ENCODE assay signal across 9 cellular contexts in the genomic region with DNA sequence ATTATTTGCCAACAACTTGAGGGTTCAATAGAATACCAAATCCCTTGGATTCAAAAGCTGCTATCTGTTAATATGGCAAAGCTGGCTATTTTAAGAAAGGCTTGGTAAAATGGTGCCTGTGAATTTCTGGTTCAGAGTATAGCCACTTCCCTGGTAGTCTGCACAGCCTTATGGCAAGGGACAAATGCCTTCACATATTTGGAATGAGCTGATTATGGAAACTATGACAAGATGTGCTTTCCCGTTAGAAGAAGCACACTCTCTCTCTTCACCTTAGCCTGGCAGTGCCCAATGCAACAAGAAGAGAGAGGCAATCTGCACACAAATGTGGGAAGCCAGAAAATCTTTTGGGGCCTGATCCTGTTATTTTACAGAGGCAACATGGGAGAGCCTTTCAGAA. TPM values are rescaled to one million over a fixed set of nuclear protein-coding genes. Genes with fewer than 3 reads are reported as not detected.
A peak's percentile ranks its signal among the peaks of the same experiment; 100 is the strongest.
DNase-seq lines count a peak whose midpoint lies in the region; ATAC-seq and TF ChIP-seq lines count a peak whose summit lies in the region.
"Had no signal": no experiment of that assay in that cellular context is flagged by ENCODE, and none has a peak within 500 bp of the region (broad histone marks: within the 10 kb centered on the region; RNA-seq: fewer than 3 reads in every experiment).

No MANE protein-coding gene starts in this region.

- CTCF ChIA-PET in AG04450 (lab: Charles Lee) = interaction anchor here (0.5 to 9.9 kb wide), 66 partner anchors 10 to 1434 kb away, joined by 3 to 324 read pairs (median 4); no protein-coding TSS in a partner anchor
- CTCF ChIA-PET in SK-N-SH (lab: Yijun Ruan, JAX) = interaction anchor here (0.6 to 6.2 kb wide), 64 partner anchors 8 to 1317 kb away, joined by 3 to 256 read pairs (median 4); no protein-coding TSS in a partner anchor

- no peak for TF ChIP-seq CTCF in AG04450 (IDR thresholded peaks at IDR 0.05; ENCODE audit: low read depth, low read length)
- no peak for TF ChIP-seq CTCF in SK-N-SH (IDR thresholded peaks at IDR 0.05)
- TF ChIP-seq CTCF in prostate gland (IDR thresholded peaks at IDR 0.05) = no peak

- H3K27me3 ChIP-seq in AG04450 (ENCODE audit: control insufficient read depth, insufficient read depth, low read length) (no peaks in the 10 kb centered on the region), SK-N-SH (ENCODE audit: insufficient read depth) (no peaks in the 10 kb centered on the region), prostate gland (replicated peaks; ENCODE audit: insufficient read depth) (no peaks in the 10 kb centered on the region)

- H2AFZ ChIP-seq in SK-N-SH (ENCODE audit: low read depth) = peak overlapping the region; percentile 73

- TF ChIP-seq EP300 in SK-N-SH (IDR thresholded peaks at IDR 0.05; ENCODE audit: borderline replicate concordance in 1 of 2, low read depth in 1 of 2, low read length in 1 of 2) = no peak

- no peak overlapping the region for H3K4me2 ChIP-seq in SK-N-SH

- H3K4me3 ChIP-seq in AG04450 (ENCODE audit: low read depth, low read length) = no peak overlapping the region
- H3K4me3 ChIP-seq in SK-N-SH (ENCODE audit: low read depth in 2 of 2, low read length in 1 of 2) = no peak overlapping the region
- H3K4me3 ChIP-seq in prostate gland = no peak overlapping the region
- H3K4me3 ChIP-seq: lower lobe of right lung had no signal

- no peak for TF ChIP-seq POLR2A in prostate gland (IDR thresholded peaks at IDR 0.05)

- H3K9me2 ChIP-seq in SK-N-SH = no peaks in the 10 kb centered on the region

- peaks cover 3 to 6% of the 10 kb centered on the region in 2 experiments; a peak in 2 of 4 replicates for H3K4me1 ChIP-seq in SK-N-SH (ENCODE audit: control insufficient read depth in 1 of 2, insufficient read depth in 2 of 2, low read depth in 1 of 2, low read length in 1 of 2)
- H3K4me1 ChIP-seq in prostate gland (replicated peaks) = no peaks in the 10 kb centered on the region

- peak; percentile 67 for ATAC-seq in Right ventricle myocardium superior (ENCODE audit: poor library complexity)
- no peak for ATAC-seq in HG03565 (IDR thresholded peaks at IDR 0.05; ENCODE audit: unreplicated experiment)

- DNase-seq in AG04450 (ENCODE audit: low read depth, low spot score) = no peak
- no peak for DNase-seq in SK-N-SH
- DNase-seq in Right ventricle myocardium superior = no peak
- no peak for DNase-seq in prostate gland (ENCODE audit: low spot score)
- DNase-seq in activated CD4-positive, alpha-beta T cell treated with anti-CD3 and anti-CD28 coated beads, Interleukin-2, amount 50 U/mL, for 4 hours = no peak
- DNase-seq in NCI-H2196 (lab: John Stamatoyannopoulos, UW; ENCODE audit: unreplicated experiment) = no peak
- no peak for DNase-seq in amniotic stem cell (lab: John Stamatoyannopoulos, UW)

- TF ChIP-seq RAD21 in SK-N-SH (IDR thresholded peaks at IDR 0.05; ENCODE audit: low read length) = no peak

- POLR2A ChIA-PET in AG04450 (lab: Yijun Ruan, JAX) = interaction anchor here (0.6 to 2.0 kb wide), 8 partner anchors 21 to 189 kb away, joined by 3 to 13 read pairs (median 5); no protein-coding TSS in a partner anchor
- POLR2A ChIA-PET in SK-N-SH (lab: Yijun Ruan, JAX) = no interaction called here

- H3F3A ChIP-seq in SK-N-SH (replicated peaks; ENCODE audit: insufficient read depth) = no peaks in the 10 kb centered on the region

- 90% methylated on average over 1 of the region's 1 CpG for WGBS in SK-N-SH (ENCODE audit: low lambda C conversion rate)
- 57% methylated on average over 1 of the region's 1 CpG for WGBS in prostate gland

- no peaks in the 10 kb centered on the region for H3K79me2 ChIP-seq in SK-N-SH (ENCODE audit: insufficient read depth)

- intact Hi-C loops in Right ventricle myocardium superior (cut with DNase I) (no loop called here), prostate gland (cut with DNase I) (loop anchor here (5.0 to 10.0 kb wide), 3 partner anchors 49 to 327 kb away; partner anchors contain the start of genes CDCA7 and MAP3K20)

- H3K27ac ChIP-seq in AG04450 (ENCODE audit: low read depth, low read length) (peak overlapping the region; percentile 68), SK-N-SH (ENCODE audit: low read depth in 2 of 2, low read length in 1 of 2) (peak overlapping the region in 1 of 2 experiments; percentile 14; a peak in 2 of 4 replicates), prostate gland (peak overlapping the region; percentile 38 to 41)
- H3K27ac ChIP-seq: lower lobe of right lung had no signal

- no peak overlapping the region for H3K9ac ChIP-seq in SK-N-SH

- H3K36me3 ChIP-seq in SK-N-SH (replicated peaks in 1 of 2; ENCODE audit: control insufficient read depth in 1 of 2, insufficient read depth in 2 of 2, low read length in 1 of 2) = peaks cover 0 to 3% of the 10 kb centered on the region in 2 experiments
- no peaks in the 10 kb centered on the region for H3K36me3 ChIP-seq in prostate gland
- H3K36me3 ChIP-seq: lower lobe of right lung had no signal

- no peaks in the 10 kb centered on the region for H4K20me1 ChIP-seq in SK-N-SH (ENCODE audit: insufficient read depth)

- no peaks in the 10 kb centered on the region for H3K9me3 ChIP-seq in AG04450 (ENCODE audit: control insufficient read depth, insufficient read depth, low read length)
- no peaks in the 10 kb centered on the region for H3K9me3 ChIP-seq in SK-N-SH
- H3K9me3 ChIP-seq in prostate gland = no peaks in the 10 kb centered on the region
- H3K9me3 ChIP-seq: lower lobe of right lung had no signal

TF ChIP-seq in SK-N-SH, 30 proteins besides CTCF, POLR2A, EP300 and RAD21:
- TF ChIP-seq SMC3 (IDR thresholded peaks at IDR 0.05; ENCODE audit: low read depth, low read length) (no peak), RXRA (IDR thresholded peaks at IDR 0.05; ENCODE audit: borderline replicate concordance, low read depth) (no peak), NFIC (IDR thresholded peaks at IDR 0.05; ENCODE audit: borderline replicate concordance) (no peak), ZBTB33 (IDR thresholded peaks at IDR 0.05; ENCODE audit: borderline replicate concordance, low read depth) (no peak), CHD2 (IDR thresholded peaks at IDR 0.05; ENCODE audit: low read length, partially characterized antibody) (no peak), FOXJ3 (CRISPR knock-in tag; IDR thresholded peaks at IDR 0.05) (no peak), JUND (IDR thresholded peaks at IDR 0.05) (no peak), SIN3A (IDR thresholded peaks at IDR 0.05; ENCODE audit: borderline replicate concordance, low read depth, low read length) (no peak), MXI1 (IDR thresholded peaks at IDR 0.05; ENCODE audit: low read depth, low read length) (no peak), POLR2AphosphoS5 (IDR thresholded peaks at IDR 0.05; ENCODE audit: low read depth, low read length) (no peak)
- TF ChIP-seq, protein P1, sequence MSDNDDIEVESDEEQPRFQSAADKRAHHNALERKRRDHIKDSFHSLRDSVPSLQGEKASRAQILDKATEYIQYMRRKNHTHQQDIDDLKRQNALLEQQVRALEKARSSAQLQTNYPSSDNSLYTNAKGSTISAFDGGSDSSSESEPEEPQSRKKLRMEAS (IDR thresholded peaks at IDR 0.05; ENCODE audit: low read depth) = no peak
- TF ChIP-seq, protein P2, sequence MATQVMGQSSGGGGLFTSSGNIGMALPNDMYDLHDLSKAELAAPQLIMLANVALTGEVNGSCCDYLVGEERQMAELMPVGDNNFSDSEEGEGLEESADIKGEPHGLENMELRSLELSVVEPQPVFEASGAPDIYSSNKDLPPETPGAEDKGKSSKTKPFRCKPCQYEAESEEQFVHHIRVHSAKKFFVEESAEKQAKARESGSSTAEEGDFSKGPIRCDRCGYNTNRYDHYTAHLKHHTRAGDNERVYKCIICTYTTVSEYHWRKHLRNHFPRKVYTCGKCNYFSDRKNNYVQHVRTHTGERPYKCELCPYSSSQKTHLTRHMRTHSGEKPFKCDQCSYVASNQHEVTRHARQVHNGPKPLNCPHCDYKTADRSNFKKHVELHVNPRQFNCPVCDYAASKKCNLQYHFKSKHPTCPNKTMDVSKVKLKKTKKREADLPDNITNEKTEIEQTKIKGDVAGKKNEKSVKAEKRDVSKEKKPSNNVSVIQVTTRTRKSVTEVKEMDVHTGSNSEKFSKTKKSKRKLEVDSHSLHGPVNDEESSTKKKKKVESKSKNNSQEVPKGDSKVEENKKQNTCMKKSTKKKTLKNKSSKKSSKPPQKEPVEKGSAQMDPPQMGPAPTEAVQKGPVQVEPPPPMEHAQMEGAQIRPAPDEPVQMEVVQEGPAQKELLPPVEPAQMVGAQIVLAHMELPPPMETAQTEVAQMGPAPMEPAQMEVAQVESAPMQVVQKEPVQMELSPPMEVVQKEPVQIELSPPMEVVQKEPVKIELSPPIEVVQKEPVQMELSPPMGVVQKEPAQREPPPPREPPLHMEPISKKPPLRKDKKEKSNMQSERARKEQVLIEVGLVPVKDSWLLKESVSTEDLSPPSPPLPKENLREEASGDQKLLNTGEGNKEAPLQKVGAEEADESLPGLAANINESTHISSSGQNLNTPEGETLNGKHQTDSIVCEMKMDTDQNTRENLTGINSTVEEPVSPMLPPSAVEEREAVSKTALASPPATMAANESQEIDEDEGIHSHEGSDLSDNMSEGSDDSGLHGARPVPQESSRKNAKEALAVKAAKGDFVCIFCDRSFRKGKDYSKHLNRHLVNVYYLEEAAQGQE (IDR thresholded peaks at IDR 0.05; ENCODE audit: low read depth, low read length) = no peak
TF ChIP-seq in SK-N-SH: peak in this region for 0.

RNA-seq across cellular contexts. Expression of gene MAP3K20, which starts 47.5 kb away (rescaled TPM):
- polyA plus RNA-seq in AG04450 (2011; rRNA removed) (59.8 and 74.6 TPM in 2 replicates), SK-N-SH (2012; rRNA removed) (8.5 and 12.2 TPM in 2 replicates)
- polyA minus RNA-seq in AG04450 (2011; rRNA and poly(A)+ RNA removed) = 54.5 and 83.6 TPM in 2 replicates
- polyA plus RNA-seq in SK-N-SH (2012; cell fraction: cytosol; rRNA removed) = 14.8 and 15.1 TPM in 2 replicates
- 3.6 and 7.8 TPM in 2 replicates for polyA plus RNA-seq in SK-N-SH (2012; cell fraction: nucleus; rRNA removed)
- total RNA-seq in Right ventricle myocardium superior (402 TPM), prostate gland (10 to 100 TPM; 28.9 to 48.8 TPM)
